Comparison of ENCODE assay signal across 8 cellular contexts in genomic region chr11:63762662-63763505, GRCh38. TPM values are rescaled to one million over a fixed set of nuclear protein-coding genes. Genes with fewer than 3 reads are reported as not detected.
DNase-seq lines count a peak whose midpoint lies in the region; ATAC-seq, FAIRE-seq and TF ChIP-seq lines count a peak whose summit lies in the region.

No MANE protein-coding gene starts in this region.

- H3K9ac ChIP-seq in HUES48 (ENCODE audit: low read depth, low read length) (peak overlapping the region; percentile 86), kidney (ENCODE audit: low read length in 2 of 2) (no peak overlapping the region)

- H3K4me3 ChIP-seq in HUES48 (ENCODE audit: low read depth, low read length) (peak overlapping the region; percentile 90), kidney (ENCODE audit: low read length in 2 of 2) (peak overlapping the region in 1 of 2 donors; percentile 44), skin epidermis (peak overlapping the region in 6 of 7 experiments; percentile 3 to 39 (median 20))

- no peak for FAIRE-seq in kidney (lab: Jason Lieb, UNC)

- H3K4me1 ChIP-seq in HUES48 (ENCODE audit: control insufficient read depth, insufficient read depth, low read length) (peaks cover 43% of the 10 kb centered on the region), kidney (ENCODE audit: control insufficient read depth in 1 of 2, insufficient read depth in 1 of 2, low read depth in 1 of 2, low read length in 2 of 2) (peaks cover 7 to 19% of the 10 kb centered on the region in 2 donors)

- no peaks in the 10 kb centered on the region for H3K27me3 ChIP-seq in HUES48 (ENCODE audit: control insufficient read depth, insufficient read depth, low read length)

- H3K9me3 ChIP-seq in HUES48 (ENCODE audit: control insufficient read depth, insufficient read depth, low read length) (no peaks in the 10 kb centered on the region), kidney (ENCODE audit: control insufficient read depth in 1 of 2, low read length in 2 of 2) (no peaks in the 10 kb centered on the region)

- peaks cover 20% of the 10 kb centered on the region for H3K36me3 ChIP-seq in HUES48 (ENCODE audit: control insufficient read depth, insufficient read depth, low read length)
- peaks cover 2 to 3% of the 10 kb centered on the region in 2 donors for H3K36me3 ChIP-seq in kidney (ENCODE audit: control insufficient read depth in 1 of 2, insufficient read depth in 2 of 2, low read length in 2 of 2)

- intact Hi-C loops in kidney (cut with DNase I), result no loop called here

- no peak for ATAC-seq in GM18868 (IDR thresholded peaks at IDR 0.05; ENCODE audit: unreplicated experiment)
- no peak for ATAC-seq in GM21825 (IDR thresholded peaks at IDR 0.05; ENCODE audit: unreplicated experiment)

- no peak for TF ChIP-seq CTCF in kidney (IDR thresholded peaks at IDR 0.05; ENCODE audit: borderline replicate concordance, extremely low read depth, insufficient read depth)

- H3K27ac ChIP-seq in HUES48 (ENCODE audit: low read depth, low read length), result peak overlapping the region; percentile 91
- H3K27ac ChIP-seq in kidney (ENCODE audit: low read depth in 2 of 2, low read length in 2 of 2), result no peak overlapping the region
- H3K27ac ChIP-seq in skin epidermis, result peak overlapping the region in 7 of 21 experiments; percentile 1 to 63 (median 7)

- DNase-seq in cerebellum (ENCODE audit: low spot score) (peak; percentile 52), kidney (peak; percentile 82), SK-N-DZ (ENCODE audit: low spot score) (no peak), NCI-H146 (lab: John Stamatoyannopoulos, UW) (no peak)

RNA-seq across cellular contexts. Expression of gene ZFTA, which starts 5.7 kb away (rescaled TPM):
- total RNA-seq in cerebellum (37.2 TPM), kidney (14.4 TPM)
- 10.8 TPM for polyA plus RNA-seq in kidney (ENCODE audit: insufficient read depth, low read depth, low replicate concordance)
- 29.5 and 41.1 TPM in 2 replicates for polyA plus RNA-seq in SK-N-DZ (2014; cell fraction: cytosol; rRNA removed)
- 43.1 and 44.1 TPM in 2 replicates for polyA plus RNA-seq in SK-N-DZ (2014; cell fraction: nucleus; rRNA removed)

RNA-seq across cellular contexts. Expression of gene SPINDOC, which starts 50.4 kb away (rescaled TPM):
- 12.2 TPM for total RNA-seq in cerebellum
- 10.9 TPM for total RNA-seq in kidney
- polyA plus RNA-seq in kidney (ENCODE audit: insufficient read depth, low read depth, low replicate concordance), result 14.2 TPM
- polyA plus RNA-seq in SK-N-DZ (2014; cell fraction: cytosol; rRNA removed), result 59.1 and 74.8 TPM in 2 replicates
- polyA plus RNA-seq in SK-N-DZ (2014; cell fraction: nucleus; rRNA removed), result 37.1 and 53.8 TPM in 2 replicates

Comparison
In these comparisons a context has a peak if more than half of its experiments do, and no peak if none do; other contexts are left out.
1. DNase-seq: peak in cerebellum (single experiment) and kidney (single experiment); none in SK-N-DZ (single experiment) and NCI-H146 (single experiment).